2 cellular contexts compared by ENCODE assay signal in genomic region chr12:109432431-109432830, GRCh38.
TF ChIP-seq lines count a peak whose summit lies in the region.

No MANE protein-coding gene starts in this region.

TF ChIP-seq in H1, 55 proteins besides CTCF, POLR2A, EP300 and RAD21:
- no peak for TF ChIP-seq TCF12 (IDR thresholded peaks at IDR 0.05; ENCODE audit: low read depth, low read length)
- no peak for TF ChIP-seq BACH1 (IDR thresholded peaks at IDR 0.05; ENCODE audit: low read length)
- no peak for TF ChIP-seq CBX5 (IDR thresholded peaks at IDR 0.05; ENCODE audit: low read depth, low read length)
- no peak for TF ChIP-seq E2F6 (IDR thresholded peaks at IDR 0.05)
- TF ChIP-seq HDAC2 (IDR thresholded peaks at IDR 0.05; ENCODE audit: borderline replicate concordance in 1 of 2, low read depth in 2 of 2, low read length in 2 of 2), result no peak
- TF ChIP-seq RXRA (IDR thresholded peaks at IDR 0.05; ENCODE audit: insufficient read depth, low read depth, low read length), result no peak
- no peak for TF ChIP-seq SP1 (IDR thresholded peaks at IDR 0.05; ENCODE audit: low read depth, low read length)
- TF ChIP-seq GABPA (IDR thresholded peaks at IDR 0.05; ENCODE audit: borderline replicate concordance, insufficient read depth, low read length), result no peak
- TF ChIP-seq JUND (IDR thresholded peaks at IDR 0.05; ENCODE audit: low read length), result no peak
- TF ChIP-seq TAF7 (optimal IDR thresholded peaks at IDR 0.05; ENCODE audit: borderline replicate concordance, low read depth, low read length), result no peak
- no peak for TF ChIP-seq POU5F1 (IDR thresholded peaks at IDR 0.05; ENCODE audit: low read depth, low read length)
- TF ChIP-seq RBBP5 (IDR thresholded peaks at IDR 0.05; ENCODE audit: borderline replicate concordance, low read depth, low read length), result no peak
- no peak for TF ChIP-seq BRCA1 (IDR thresholded peaks at IDR 0.05; ENCODE audit: low read depth, low read length)
- TF ChIP-seq TAF1 (IDR thresholded peaks at IDR 0.05; ENCODE audit: low read depth, low read length), result no peak
- no peak for TF ChIP-seq HDAC6 (IDR thresholded peaks at IDR 0.05; ENCODE audit: low read depth, low read length)
- no peak for TF ChIP-seq RFX5 (IDR thresholded peaks at IDR 0.05; ENCODE audit: borderline replicate concordance, low read depth, low read length)
- TF ChIP-seq SP4 (IDR thresholded peaks at IDR 0.05; ENCODE audit: low read length), result no peak
- TF ChIP-seq EZH2 (IDR thresholded peaks at IDR 0.05; ENCODE audit: low read depth, low read length, severe bottlenecking), result no peak

TF ChIP-seq in SK-N-SH treated with all-trans-retinoic acid at 6 μM for 48 hours, 23 proteins besides CTCF, POLR2A, EP300 and RAD21:
- TF ChIP-seq GLIS3 (CRISPR knock-in tag; IDR thresholded peaks at IDR 0.05) (no peak), ZNF70 (CRISPR knock-in tag; IDR thresholded peaks at IDR 0.05) (no peak), ZC3H10 (CRISPR knock-in tag; IDR thresholded peaks at IDR 0.05) (no peak), CSRNP3 (CRISPR knock-in tag; IDR thresholded peaks at IDR 0.05) (no peak), TSHZ2 (CRISPR knock-in tag; IDR thresholded peaks at IDR 0.05) (no peak), PPARA (CRISPR knock-in tag; IDR thresholded peaks at IDR 0.05; ENCODE audit: borderline replicate concordance) (no peak), ESRRG (CRISPR knock-in tag; IDR thresholded peaks at IDR 0.05) (no peak), SNAI2 (CRISPR knock-in tag; IDR thresholded peaks at IDR 0.05) (no peak), PATZ1 (CRISPR knock-in tag; IDR thresholded peaks at IDR 0.05; ENCODE audit: borderline replicate concordance) (no peak), BACH2 (CRISPR knock-in tag; IDR thresholded peaks at IDR 0.05; ENCODE audit: borderline replicate concordance) (no peak), CSDC2 (CRISPR knock-in tag; IDR thresholded peaks at IDR 0.05) (no peak), TCF4 (CRISPR knock-in tag; IDR thresholded peaks at IDR 0.05; ENCODE audit: borderline replicate concordance) (no peak), RARB (CRISPR knock-in tag; IDR thresholded peaks at IDR 0.05) (no peak), ZNF565 (CRISPR knock-in tag; conservative IDR thresholded peaks at IDR 0.05; ENCODE audit: low read depth) (no peak), ZFP3 (CRISPR knock-in tag; IDR thresholded peaks at IDR 0.05) (no peak), ARNTL (CRISPR knock-in tag; IDR thresholded peaks at IDR 0.05; ENCODE audit: borderline replicate concordance, low read depth) (no peak), OSR1 (CRISPR knock-in tag; IDR thresholded peaks at IDR 0.05) (no peak), TOX (CRISPR knock-in tag; IDR thresholded peaks at IDR 0.05; ENCODE audit: borderline replicate concordance) (no peak), ISL1 (CRISPR knock-in tag; IDR thresholded peaks at IDR 0.05) (no peak), ZNF8 (CRISPR knock-in tag; IDR thresholded peaks at IDR 0.05) (no peak)
